26 cellular contexts compared by ENCODE assay signal in the genomic region with DNA sequence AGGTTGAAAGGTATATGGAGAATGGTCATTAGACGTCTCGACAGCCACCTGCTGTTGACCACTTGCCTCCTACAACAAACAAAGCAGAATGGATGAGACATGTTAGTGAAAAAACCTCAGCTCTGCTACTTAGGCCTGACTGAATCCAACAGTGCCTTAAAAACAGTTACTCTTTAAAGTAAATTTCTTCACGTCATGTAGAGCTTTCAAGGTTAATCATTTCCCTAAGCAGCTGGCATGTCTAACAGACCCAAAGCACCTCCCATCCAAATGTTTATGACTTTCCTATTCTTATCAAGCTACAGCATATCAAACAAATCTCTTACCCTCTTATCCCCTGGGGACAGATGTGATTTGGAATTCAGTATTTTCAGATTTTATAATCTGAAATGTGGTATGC.
A peak's percentile ranks its signal among the peaks of the same experiment; 100 is the strongest.
DNase-seq lines count a peak whose midpoint lies in the region; ATAC-seq and TF ChIP-seq lines count a peak whose summit lies in the region.
"Had no signal": no experiment of that assay in that cellular context is flagged by ENCODE, and none has a peak within 500 bp of the region (broad histone marks: within the 10 kb centered on the region; RNA-seq: fewer than 3 reads in every experiment).

No MANE protein-coding gene starts in this region.

- no peak for ATAC-seq in activated naive CD4-positive, alpha-beta T cell treated with anti-CD3 and anti-CD28 coated beads, Interleukin-2, amount 50 U/mL, for 72 hours
- ATAC-seq in central memory CD8-positive, alpha-beta T cell (replicated peaks; ENCODE audit: extremely low read depth, poor library complexity, severe bottlenecking): no peak
- ATAC-seq: heart left ventricle, PC-3, T-cell had no signal

- H3K9me3 ChIP-seq in mesenchymal stem cell (ENCODE audit: control insufficient read depth, low read length): no peaks in the 10 kb centered on the region
- H3K9me3 ChIP-seq: adrenal gland, heart left ventricle, transverse colon had no signal

- TF ChIP-seq CTCF in type B pancreatic cell (conservative IDR thresholded peaks at IDR 0.05): no peak

- H3K14ac ChIP-seq in mesenchymal stem cell (ENCODE audit: low read length in 2 of 2): no peak overlapping the region

- H4K8ac ChIP-seq in mesenchymal stem cell (ENCODE audit: low read length): no peak overlapping the region

- H3K9me3 Mint-ChIP-seq in activated naive CD4-positive, alpha-beta T cell treated with anti-CD3 and anti-CD28 coated beads, Interleukin-2, amount 10 ng/mL, durations not matched to agents 7 days and 5 days: no peaks in the 10 kb centered on the region
- H3K9me3 Mint-ChIP-seq in activated naive CD4-positive, alpha-beta T cell treated with anti-CD3 and anti-CD28 coated beads, Interleukin-2, amount 50 U/mL, for 72 hours: no peaks in the 10 kb centered on the region
- no peaks in the 10 kb centered on the region for H3K9me3 Mint-ChIP-seq in central memory CD8-positive, alpha-beta T cell
- H3K9me3 Mint-ChIP-seq in type B pancreatic cell: no peaks in the 10 kb centered on the region
- H3K9me3 Mint-ChIP-seq: activated CD4-positive, alpha-beta T cell treated with anti-CD3 and anti-CD28 coated beads, Interleukin-2, amount 10 ng/mL, durations not matched to agents 7 days and 5 days; stimulated activated naive CD8-positive, alpha-beta T cell treated with anti-CD3 and anti-CD28 coated beads, Interleukin-15, Interleukin-2, amounts not matched to agents 100 ng/mL and 50 ng/mL, for 24 hours; T-cell had no signal

- H3K4me2 ChIP-seq in mesenchymal stem cell (ENCODE audit: low read length, poor library complexity, severe bottlenecking): no peak overlapping the region

- no peak overlapping the region for H3K4me3 ChIP-seq in mesenchymal stem cell (ENCODE audit: insufficient read depth in 1 of 2, low read depth in 1 of 2, low read length in 2 of 2)
- H3K4me3 ChIP-seq: adrenal gland, heart left ventricle, transverse colon had no signal

- H3K4me1 ChIP-seq in mesenchymal stem cell (ENCODE audit: control insufficient read depth, insufficient read depth, low read depth, low read length): peaks cover 5% of the 10 kb centered on the region

- H3K36me3 ChIP-seq in mesenchymal stem cell (ENCODE audit: control insufficient read depth in 1 of 2, insufficient read depth in 2 of 2, low read depth in 1 of 2, low read length in 2 of 2): peaks cover 17 to 97% of the 10 kb centered on the region in 2 experiments
- H3K36me3 ChIP-seq: transverse colon had no signal

- H2AK5ac ChIP-seq in mesenchymal stem cell (ENCODE audit: low read length, severe bottlenecking): no peak overlapping the region

- H3K9ac ChIP-seq in mesenchymal stem cell (ENCODE audit: low read length): no peak overlapping the region

- H3K4ac ChIP-seq in mesenchymal stem cell (ENCODE audit: low read depth in 1 of 2, low read length in 2 of 2): no peak overlapping the region

- no peak overlapping the region for H2BK15ac ChIP-seq in mesenchymal stem cell (ENCODE audit: low read depth, poor library complexity, severe bottlenecking)

- H3K23ac ChIP-seq in mesenchymal stem cell (ENCODE audit: low read length in 2 of 2): no peak overlapping the region

- peaks cover 85% of the 10 kb centered on the region for H3K36me3 Mint-ChIP-seq in activated naive CD4-positive, alpha-beta T cell treated with anti-CD3 and anti-CD28 coated beads, Interleukin-2, amount 10 ng/mL, durations not matched to agents 7 days and 5 days
- peaks cover 10 to 34% of the 10 kb centered on the region in 2 donors for H3K36me3 Mint-ChIP-seq in activated naive CD4-positive, alpha-beta T cell treated with anti-CD3 and anti-CD28 coated beads, Interleukin-2, amount 50 U/mL, for 72 hours
- peaks cover 66% of the 10 kb centered on the region for H3K36me3 Mint-ChIP-seq in central memory CD8-positive, alpha-beta T cell (ENCODE audit: insufficient read depth)
- H3K36me3 Mint-ChIP-seq in type B pancreatic cell: peaks cover 56% of the 10 kb centered on the region

- H3K4me3 Mint-ChIP-seq in activated naive CD4-positive, alpha-beta T cell treated with anti-CD3 and anti-CD28 coated beads, Interleukin-2, amount 10 ng/mL, durations not matched to agents 7 days and 5 days: no peak overlapping the region
- no peak overlapping the region for H3K4me3 Mint-ChIP-seq in central memory CD8-positive, alpha-beta T cell
- peak overlapping the region; percentile 22 for H3K4me3 Mint-ChIP-seq in type B pancreatic cell
- H3K4me3 Mint-ChIP-seq: activated CD4-positive, alpha-beta T cell treated with anti-CD3 and anti-CD28 coated beads, Interleukin-2, amount 10 ng/mL, durations not matched to agents 7 days and 5 days; B cell; stimulated activated naive CD8-positive, alpha-beta T cell treated with anti-CD3 and anti-CD28 coated beads, Interleukin-15, Interleukin-2, amounts not matched to agents 100 ng/mL and 50 ng/mL, for 24 hours; T-cell had no signal

- no peak overlapping the region for H2BK120ac ChIP-seq in mesenchymal stem cell (ENCODE audit: low read depth, low read length)

- peak overlapping the region; percentile 25 for H3K27ac Mint-ChIP-seq in activated naive CD4-positive, alpha-beta T cell treated with anti-CD3 and anti-CD28 coated beads, Interleukin-2, amount 10 ng/mL, durations not matched to agents 7 days and 5 days
- H3K27ac Mint-ChIP-seq in activated naive CD4-positive, alpha-beta T cell treated with anti-CD3 and anti-CD28 coated beads, Interleukin-2, amount 50 U/mL, for 72 hours: no peak overlapping the region
- peak overlapping the region; percentile 52 for H3K27ac Mint-ChIP-seq in central memory CD8-positive, alpha-beta T cell (ENCODE audit: low read depth)
- no peak overlapping the region for H3K27ac Mint-ChIP-seq in type B pancreatic cell
- H3K27ac Mint-ChIP-seq: activated CD4-positive, alpha-beta T cell treated with anti-CD3 and anti-CD28 coated beads, Interleukin-2, amount 10 ng/mL, durations not matched to agents 7 days and 5 days; B cell; stimulated activated naive CD8-positive, alpha-beta T cell treated with anti-CD3 and anti-CD28 coated beads, Interleukin-15, Interleukin-2, amounts not matched to agents 100 ng/mL and 50 ng/mL, for 24 hours had no signal

- peaks cover 18% of the 10 kb centered on the region for H3K4me1 Mint-ChIP-seq in activated naive CD4-positive, alpha-beta T cell treated with anti-CD3 and anti-CD28 coated beads, Interleukin-2, amount 10 ng/mL, durations not matched to agents 7 days and 5 days
- peaks cover 11% of the 10 kb centered on the region for H3K4me1 Mint-ChIP-seq in central memory CD8-positive, alpha-beta T cell
- peaks cover 35% of the 10 kb centered on the region for H3K4me1 Mint-ChIP-seq in type B pancreatic cell (ENCODE audit: unreplicated experiment)
- H3K4me1 Mint-ChIP-seq: B cell had no signal

- CTCF ChIA-PET in activated naive CD4-positive, alpha-beta T cell treated with anti-CD3 and anti-CD28 coated beads, Interleukin-2, amount 10 ng/mL, durations not matched to agents 7 days and 5 days (lab: Charles Lee): no interaction called here

- no peak overlapping the region for H4K91ac ChIP-seq in mesenchymal stem cell (ENCODE audit: low read length)

- no peak overlapping the region for H2BK5ac ChIP-seq in mesenchymal stem cell (ENCODE audit: low read depth, low read length, poor library complexity, severe bottlenecking)

- H2AFZ ChIP-seq in mesenchymal stem cell (ENCODE audit: low read depth, low read length): no peak overlapping the region

- no peak for DNase-seq in activated naive CD4-positive, alpha-beta T cell treated with anti-CD3 and anti-CD28 coated beads, Interleukin-2, amount 10 ng/mL, durations not matched to agents 7 days and 5 days
- DNase-seq in activated naive CD4-positive, alpha-beta T cell treated with anti-CD3 and anti-CD28 coated beads, Interleukin-2, amount 50 U/mL, for 72 hours (ENCODE audit: low spot score in 2 of 2): no peak
- no peak for DNase-seq in central memory CD8-positive, alpha-beta T cell (ENCODE audit: low spot score in 2 of 2)
- no peak for DNase-seq in mesenchymal stem cell
- no peak for DNase-seq in type B pancreatic cell (ENCODE audit: extremely low spot score, unreplicated experiment)
- DNase-seq in stimulated activated CD4-positive, alpha-beta T cell treated with anti-CD3 and anti-CD28 coated beads, Interleukin-12 subunit alpha, Interleukin-12 subunit beta, amount 100 ng/mL, for 4 hours: no peak
- DNase-seq in NCI-H69 (lab: John Stamatoyannopoulos, UW): no peak
- DNase-seq in T1000 (lab: John Stamatoyannopoulos, UW): no peak
- DNase-seq: 8988T; activated CD4-positive, alpha-beta T cell treated with anti-CD3 and anti-CD28 coated beads, Interleukin-2, amount 10 ng/mL, durations not matched to agents 7 days and 5 days; activated CD8-positive, alpha-beta memory T cell treated with anti-CD3 and anti-CD28 coated beads, Interleukin-2, amount 50 U/mL, for 4 hours; activated effector memory CD4-positive, alpha-beta T cell treated with Interleukin-2 at 50 U/mL for 16 hours; adrenal gland; dermis blood vessel endothelial cell; heart left ventricle; Kasumi-1; mesendoderm; NCI-H1092; NCI-H1930; NCI-H226; PC-3; stimulated activated CD4-positive, alpha-beta T cell treated with anti-CD3 and anti-CD28 coated beads, Interleukin-4, amount 100 ng/mL, for 24 hours; T-cell; transverse colon had no signal

- H3K18ac ChIP-seq in mesenchymal stem cell (ENCODE audit: low read depth in 1 of 2, low read length in 2 of 2): no peak overlapping the region

- H2BK12ac ChIP-seq in mesenchymal stem cell (ENCODE audit: low read length in 2 of 2): no peak overlapping the region

- peaks cover 4% of the 10 kb centered on the region for H3K79me1 ChIP-seq in mesenchymal stem cell (replicated peaks; ENCODE audit: low read length, poor library complexity, severe bottlenecking)

- peak overlapping the region; percentile 75 for H3K27ac ChIP-seq in mesenchymal stem cell (ENCODE audit: low read length, poor library complexity, severe bottlenecking)
- H3K27ac ChIP-seq: adrenal gland, heart left ventricle had no signal

- H3K27me3 ChIP-seq in mesenchymal stem cell (ENCODE audit: control insufficient read depth in 1 of 2, insufficient read depth in 1 of 2, low read length in 2 of 2): no peaks in the 10 kb centered on the region
- H3K27me3 ChIP-seq: adrenal gland, heart left ventricle, transverse colon had no signal

- WGBS in mesenchymal stem cell: 97% methylated on average over 3 of the region's 3 CpGs

- H3K27me3 Mint-ChIP-seq in activated naive CD4-positive, alpha-beta T cell treated with anti-CD3 and anti-CD28 coated beads, Interleukin-2, amount 10 ng/mL, durations not matched to agents 7 days and 5 days: no peaks in the 10 kb centered on the region
- H3K27me3 Mint-ChIP-seq in central memory CD8-positive, alpha-beta T cell: no peaks in the 10 kb centered on the region
- H3K27me3 Mint-ChIP-seq in type B pancreatic cell: no peaks in the 10 kb centered on the region
- H3K27me3 Mint-ChIP-seq: activated CD4-positive, alpha-beta T cell treated with anti-CD3 and anti-CD28 coated beads, Interleukin-2, amount 10 ng/mL, durations not matched to agents 7 days and 5 days; B cell; stimulated activated naive CD8-positive, alpha-beta T cell treated with anti-CD3 and anti-CD28 coated beads, Interleukin-15, Interleukin-2, amounts not matched to agents 100 ng/mL and 50 ng/mL, for 24 hours; T-cell had no signal

Comparison
In these comparisons a context has a peak if more than half of its experiments do, and no peak if none do; other contexts are left out.
1. H3K27ac Mint-ChIP-seq: peak in activated naive CD4-positive, alpha-beta T cell treated with anti-CD3 and anti-CD28 coated beads, Interleukin-2, amount 10 ng/mL, durations not matched to agents 7 days and 5 days (single experiment) and central memory CD8-positive, alpha-beta T cell (single experiment); none in activated naive CD4-positive, alpha-beta T cell treated with anti-CD3 and anti-CD28 coated beads, Interleukin-2, amount 50 U/mL, for 72 hours (0 of 2) and type B pancreatic cell (single experiment).